Comparison of ENCODE assay signal across 11 cellular contexts in genomic region chr22:29382575-29383328, GRCh38. TPM values are rescaled to one million over a fixed set of nuclear protein-coding genes. Genes with fewer than 3 reads are reported as not detected.
DNase-seq lines count a peak whose midpoint lies in the region; ATAC-seq and TF ChIP-seq lines count a peak whose summit lies in the region.
"Had no signal": no experiment of that assay in that cellular context is flagged by ENCODE, and none has a peak within 500 bp of the region (broad histone marks: within the 10 kb centered on the region; RNA-seq: fewer than 3 reads in every experiment).

No MANE protein-coding gene starts in this region.

- no peaks in the 10 kb centered on the region for H3K27me3 ChIP-seq in BLaER1 treated with 17β-estradiol and CSF1 and Interleukin-3, amounts not matched to agents 10 nM and 100 nM
- no peaks in the 10 kb centered on the region for H3K27me3 ChIP-seq in BE2C

- no peak overlapping the region for H3K4me3 ChIP-seq in BLaER1 treated with 17β-estradiol and CSF1 and Interleukin-3, amounts not matched to agents 10 nM and 100 nM
- no peak overlapping the region for H3K4me3 ChIP-seq in BE2C (ENCODE audit: low read depth, low read length)

- POLR2A ChIA-PET in activated CD4-positive, alpha-beta memory T cell treated with anti-CD3 and anti-CD28 coated beads for 36 hours (lab: Charles Lee): no interaction called here

- no peaks in the 10 kb centered on the region for H3K9me3 Mint-ChIP-seq in activated CD4-positive, alpha-beta memory T cell treated with anti-CD3 and anti-CD28 coated beads for 36 hours

- no peaks in the 10 kb centered on the region for H3K27me3 Mint-ChIP-seq in activated CD4-positive, alpha-beta memory T cell treated with anti-CD3 and anti-CD28 coated beads for 36 hours

- H3K4me3 Mint-ChIP-seq in activated CD4-positive, alpha-beta memory T cell treated with anti-CD3 and anti-CD28 coated beads for 36 hours: no peak overlapping the region

- peaks cover 65 to 78% (median 68%) of the 10 kb centered on the region in 10 experiments for H3K4me1 ChIP-seq in BLaER1 treated with 17β-estradiol and CSF1 and Interleukin-3, amounts not matched to agents 10 nM and 100 nM
- peaks cover 3% of the 10 kb centered on the region; the same call in 1 of the 2 replicates for H3K4me1 ChIP-seq in BE2C

- ATAC-seq in GM19397 (IDR thresholded peaks at IDR 0.05; ENCODE audit: unreplicated experiment): no peak

- H3K36me3 ChIP-seq in BLaER1 treated with 17β-estradiol and CSF1 and Interleukin-3, amounts not matched to agents 10 nM and 100 nM: peaks cover 12 to 66% (median 38%) of the 10 kb centered on the region in 11 experiments; a peak in 21 of 22 replicates
- H3K36me3 ChIP-seq in BE2C: peaks cover 10% of the 10 kb centered on the region

- H3K4me2 ChIP-seq in BLaER1 treated with 17β-estradiol and CSF1 and Interleukin-3, amounts not matched to agents 10 nM and 100 nM: peak overlapping the region; percentile 42 to 99 (median 66)

- intact Hi-C loops in activated CD4-positive, alpha-beta memory T cell treated with anti-CD3 and anti-CD28 coated beads for 36 hours (cut with micrococcal nuclease): no loop called here

- CTCF ChIA-PET in activated CD4-positive, alpha-beta memory T cell treated with anti-CD3 and anti-CD28 coated beads for 36 hours (lab: Charles Lee): no interaction called here

- H3K27ac ChIP-seq in BLaER1 treated with 17β-estradiol and CSF1 and Interleukin-3, amounts not matched to agents 10 nM and 100 nM: peak overlapping the region in 3 of 11 experiments; percentile 15 to 57 (median 32); a peak in 4 of 22 replicates
- peak overlapping the region; percentile 58 for H3K27ac ChIP-seq in caudate nucleus (ENCODE audit: low read depth, low read length)

- peaks cover 10% of the 10 kb centered on the region for H3K36me3 Mint-ChIP-seq in activated CD4-positive, alpha-beta memory T cell treated with anti-CD3 and anti-CD28 coated beads for 36 hours

- peaks cover 51 to 90% (median 80%) of the 10 kb centered on the region in 11 experiments for H4K20me1 ChIP-seq in BLaER1 treated with 17β-estradiol and CSF1 and Interleukin-3, amounts not matched to agents 10 nM and 100 nM

- DNase-seq in LoVo (ENCODE audit: low spot score) (peak; percentile 17), caudate nucleus (lab: John Stamatoyannopoulos, UW) (no peak), midbrain (lab: John Stamatoyannopoulos, UW) (peak; percentile 17), NCI-H510A (lab: John Stamatoyannopoulos, UW) (no peak), BE2C (no peak)
- DNase-seq in activated CD4-positive, alpha-beta memory T cell treated with anti-CD3 and anti-CD28 coated beads for 36 hours: no peak
- DNase-seq: NCI-H1092 treated with DMSO at 0.1 percent for 48 hours had no signal

- H3K9ac ChIP-seq in BLaER1 treated with 17β-estradiol and CSF1 and Interleukin-3, amounts not matched to agents 10 nM and 100 nM: peak overlapping the region in 3 of 11 experiments; percentile 9 to 68 (median 62); a peak in 2 of 22 replicates

- H3K9me3 ChIP-seq in BLaER1 treated with 17β-estradiol and CSF1 and Interleukin-3, amounts not matched to agents 10 nM and 100 nM (replicated peaks in 1 of 11): no peaks in the 10 kb centered on the region
- H3K9me3 ChIP-seq in BE2C: no peaks in the 10 kb centered on the region

- TF ChIP-seq CTCF in BE2C (IDR thresholded peaks at IDR 0.05; ENCODE audit: low read depth, low read length): no peak

- H3K4me1 Mint-ChIP-seq in activated CD4-positive, alpha-beta memory T cell treated with anti-CD3 and anti-CD28 coated beads for 36 hours (ENCODE audit: low read depth): peaks cover 50% of the 10 kb centered on the region

- H3K27ac Mint-ChIP-seq in activated CD4-positive, alpha-beta memory T cell treated with anti-CD3 and anti-CD28 coated beads for 36 hours: no peak overlapping the region

RNA-seq across cellular contexts. Expression of gene AP1B1, which starts 5.6 kb away (rescaled TPM):
- 10 to 100 TPM; 59.9 to 65.2 TPM for total RNA-seq in activated CD4-positive, alpha-beta memory T cell treated with anti-CD3 and anti-CD28 coated beads for 36 hours
- polyA plus RNA-seq in BE2C (2012; ENCODE audit: insufficient read depth, insufficient read length, low read depth): 77.3 TPM

RNA-seq across cellular contexts. Expression of gene RFPL1, which starts 55.6 kb away (rescaled TPM):
- not detected for total RNA-seq in activated CD4-positive, alpha-beta memory T cell treated with anti-CD3 and anti-CD28 coated beads for 36 hours
- 0.29 TPM for polyA plus RNA-seq in BE2C (2012; ENCODE audit: insufficient read depth, insufficient read length, low read depth)
- polyA plus RNA-seq: BJ, keratinocyte had no signal

Comparison
In these comparisons a context has a peak if more than half of its experiments do, and no peak if none do; other contexts are left out.
1. DNase-seq: peak in LoVo (single experiment) and midbrain (single experiment); none in caudate nucleus (0 of 61), activated CD4-positive, alpha-beta memory T cell treated with anti-CD3 and anti-CD28 coated beads for 36 hours (single experiment), NCI-H510A (single experiment) and BE2C (single experiment).